ENCODE assay signal across 18 cellular contexts in genomic region chr1:1238702-1239178, GRCh38. TPM values are rescaled to one million over a fixed set of nuclear protein-coding genes. Genes with fewer than 3 reads are reported as not detected.
"Had no signal": no experiment of that assay in that cellular context is flagged by ENCODE, and none has a peak within 500 bp of the region (broad histone marks: within the 10 kb centered on the region; RNA-seq: fewer than 3 reads in every experiment).

No MANE protein-coding gene starts in this region.

- DNase-seq: activated CD4-positive, CD25-positive, alpha-beta regulatory T cell treated with anti-CD3 and anti-CD28 coated beads, Interleukin-2, amount 50 U/mL, for 72 hours; activated effector memory CD4-positive, alpha-beta T cell treated with anti-CD3 and anti-CD28 coated beads, Interleukin-2, amount 50 U/mL, for 16 hours; activated T-cell treated with anti-CD3 and anti-CD28 coated beads, Interleukin-2, amount 50 U/mL, for 4 hours; effector memory CD4-positive, alpha-beta T cell; gastrocnemius medialis; heart right ventricle; kidney; nephron progenitor cell; stimulated activated CD4-positive, alpha-beta T cell treated with anti-CD3 and anti-CD28 coated beads, Interleukin-15, amount 100 ng/mL, for 24 hours; stimulated activated CD4-positive, alpha-beta T cell treated with anti-CD3 and anti-CD28 coated beads, Interleukin-4, amount 100 ng/mL, for 24 hours; stimulated activated naive CD8-positive, alpha-beta T cell treated with anti-CD3 and anti-CD28 coated beads, Interleukin-15, amount 100 ng/mL, for 72 hours had no signal

- ATAC-seq: gastrocnemius medialis, heart right ventricle had no signal

- H3K27ac ChIP-seq: gastrocnemius medialis, heart right ventricle, thoracic aorta had no signal

- H3K4me3 ChIP-seq: gastrocnemius medialis, heart right ventricle, thoracic aorta had no signal

- H3K27me3 Mint-ChIP-seq: activated CD4-positive, alpha-beta memory T cell treated with anti-CD3 and anti-CD28 coated beads for 36 hours; brain; stimulated activated naive CD8-positive, alpha-beta T cell treated with anti-CD3 and anti-CD28 coated beads, Interleukin-15, amount 100 ng/mL, for 72 hours had no signal

- H3K36me3 ChIP-seq: gastrocnemius medialis had no signal

- H3K4me1 ChIP-seq: gastrocnemius medialis had no signal

- H3K9me3 ChIP-seq: gastrocnemius medialis, heart right ventricle, thoracic aorta had no signal

- H3K4me3 Mint-ChIP-seq: activated CD4-positive, alpha-beta memory T cell treated with anti-CD3 and anti-CD28 coated beads for 36 hours; activated T-cell treated with anti-CD3 and anti-CD28 coated beads, Interleukin-2, amount 50 U/mL, for 4 hours; brain; nephron progenitor cell; stimulated activated naive CD8-positive, alpha-beta T cell treated with anti-CD3 and anti-CD28 coated beads, Interleukin-15, amount 100 ng/mL, for 72 hours; T-helper 2 cell treated with Interferon-gamma antibody and Interleukin-4, amounts not matched to agents 5 μg/mL and 100 μg/mL, for 36 hours had no signal

- H3K27ac Mint-ChIP-seq: activated CD4-positive, alpha-beta memory T cell treated with anti-CD3 and anti-CD28 coated beads for 36 hours; activated naive CD4-positive, alpha-beta T cell treated with anti-CD3 and anti-CD28 coated beads, Interleukin-2, amount 50 U/mL, for 72 hours; brain; nephron progenitor cell; stimulated activated naive CD8-positive, alpha-beta T cell treated with anti-CD3 and anti-CD28 coated beads, Interleukin-15, amount 100 ng/mL, for 72 hours; T-helper 2 cell treated with Interferon-gamma antibody and Interleukin-4, amounts not matched to agents 5 μg/mL and 100 μg/mL, for 36 hours had no signal

- H3K9me3 Mint-ChIP-seq: activated CD4-positive, alpha-beta memory T cell treated with anti-CD3 and anti-CD28 coated beads for 36 hours; activated naive CD4-positive, alpha-beta T cell treated with anti-CD3 and anti-CD28 coated beads, Interleukin-2, amount 50 U/mL, for 72 hours; activated T-cell treated with anti-CD3 and anti-CD28 coated beads, Interleukin-2, amount 50 U/mL, for 4 hours; nephron progenitor cell; stimulated activated naive CD8-positive, alpha-beta T cell treated with anti-CD3 and anti-CD28 coated beads, Interleukin-15, amount 100 ng/mL, for 72 hours; T-helper 2 cell treated with Interferon-gamma antibody and Interleukin-4, amounts not matched to agents 5 μg/mL and 100 μg/mL, for 36 hours had no signal

RNA-seq across cellular contexts. Expression of gene C1QTNF12, which starts 7.8 kb away (rescaled TPM):
- total RNA-seq: liver had no signal

RNA-seq across cellular contexts. Expression of gene TNFRSF18, which starts 32.3 kb away (rescaled TPM):
- total RNA-seq: gastrocnemius medialis, urinary bladder had no signal
